8 cellular contexts compared by ENCODE assay signal in genomic region chr7:93036807-93037206, GRCh38.
DNase-seq lines count a peak whose midpoint lies in the region; ATAC-seq and TF ChIP-seq lines count a peak whose summit lies in the region.

No MANE protein-coding gene starts in this region.

- peaks cover 20% of the 10 kb centered on the region for H3K4me1 Mint-ChIP-seq in stimulated activated naive CD8-positive, alpha-beta T cell treated with anti-CD3 and anti-CD28 coated beads, Interleukin-15, Interleukin-2, amounts not matched to agents 100 ng/mL and 50 ng/mL, for 24 hours (ENCODE audit: low read depth)

- no peaks in the 10 kb centered on the region for H3K27me3 Mint-ChIP-seq in stimulated activated naive CD8-positive, alpha-beta T cell treated with anti-CD3 and anti-CD28 coated beads, Interleukin-15, Interleukin-2, amounts not matched to agents 100 ng/mL and 50 ng/mL, for 24 hours

- peak overlapping the region; percentile 62 for H3K27ac Mint-ChIP-seq in stimulated activated naive CD8-positive, alpha-beta T cell treated with anti-CD3 and anti-CD28 coated beads, Interleukin-15, Interleukin-2, amounts not matched to agents 100 ng/mL and 50 ng/mL, for 24 hours

- no peak overlapping the region for H3K4me3 Mint-ChIP-seq in stimulated activated naive CD8-positive, alpha-beta T cell treated with anti-CD3 and anti-CD28 coated beads, Interleukin-15, Interleukin-2, amounts not matched to agents 100 ng/mL and 50 ng/mL, for 24 hours

- no peak for TF ChIP-seq CTCF in coronary artery (IDR thresholded peaks at IDR 0.05)

- no peak overlapping the region for H3K4me3 ChIP-seq in coronary artery

- peaks cover 13% of the 10 kb centered on the region for H3K9me3 Mint-ChIP-seq in stimulated activated naive CD8-positive, alpha-beta T cell treated with anti-CD3 and anti-CD28 coated beads, Interleukin-15, Interleukin-2, amounts not matched to agents 100 ng/mL and 50 ng/mL, for 24 hours

- ATAC-seq in HG02870 (IDR thresholded peaks at IDR 0.05; ENCODE audit: unreplicated experiment): peak; percentile 96

- H3K27ac ChIP-seq in coronary artery: no peak overlapping the region

- DNase-seq in stimulated activated CD4-positive, alpha-beta T cell treated with anti-CD3 and anti-CD28 coated beads, Interleukin-15, amount 100 ng/mL, for 48 hours (ENCODE audit: low read depth in 2 of 2): peak; percentile 26 to 33
- DNase-seq in stimulated activated CD4-positive, alpha-beta T cell treated with anti-CD3 and anti-CD28 coated beads, Interleukin-12 subunit alpha, Interleukin-12 subunit beta, amount 100 ng/mL, for 4 hours: no peak
- DNase-seq in SW480 (ENCODE audit: low spot score) (peak; percentile 69), NCI-H510A (lab: John Stamatoyannopoulos, UW) (no peak), coronary artery (ENCODE audit: low spot score) (no peak), medulla oblongata (ENCODE audit: extremely low spot score) (no peak)

- peaks cover under 1% of the 10 kb centered on the region for H3K36me3 Mint-ChIP-seq in stimulated activated naive CD8-positive, alpha-beta T cell treated with anti-CD3 and anti-CD28 coated beads, Interleukin-15, Interleukin-2, amounts not matched to agents 100 ng/mL and 50 ng/mL, for 24 hours (ENCODE audit: low read depth)

Comparison
In these comparisons a context has a peak if more than half of its experiments do, and no peak if none do; other contexts are left out.
1. DNase-seq: peak in stimulated activated CD4-positive, alpha-beta T cell treated with anti-CD3 and anti-CD28 coated beads, Interleukin-15, amount 100 ng/mL, for 48 hours (2 of 2) and SW480 (single experiment); none in stimulated activated CD4-positive, alpha-beta T cell treated with anti-CD3 and anti-CD28 coated beads, Interleukin-12 subunit alpha, Interleukin-12 subunit beta, amount 100 ng/mL, for 4 hours (single experiment), NCI-H510A (single experiment), coronary artery (single experiment) and medulla oblongata (single experiment).